Comparison of ENCODE assay signal across 5 cellular contexts in the genomic region with DNA sequence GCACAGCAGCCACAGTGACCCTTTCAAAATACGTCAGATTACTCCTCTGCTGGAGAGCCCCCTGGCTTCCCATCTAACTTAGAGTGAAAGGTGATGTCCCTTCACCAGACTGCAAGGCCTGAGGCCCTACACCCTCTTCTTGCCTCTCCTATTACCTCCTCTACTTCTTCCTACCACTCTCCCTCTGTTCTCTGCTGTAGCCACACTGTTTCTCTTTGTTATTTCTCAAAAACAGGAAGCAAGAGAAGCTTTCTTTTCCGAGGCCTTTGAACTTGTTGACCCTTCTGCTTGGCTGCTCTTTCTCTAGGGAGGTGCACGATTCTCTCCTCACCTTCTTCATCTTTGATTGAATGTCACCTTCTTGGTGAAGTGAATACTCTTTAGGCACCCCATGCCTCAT.
A peak's percentile ranks its signal among the peaks of the same experiment; 100 is the strongest.
DNase-seq lines count a peak whose midpoint lies in the region; ATAC-seq, FAIRE-seq and TF ChIP-seq lines count a peak whose summit lies in the region.
"Not testable (repeated sequence)": the region's sequence is repeated elsewhere in the genome, so short reads cannot be mapped to it uniquely, and the experiment has no call there.

No MANE protein-coding gene starts in this region.

- H2AFZ ChIP-seq in GM12878 (ENCODE audit: control insufficient read depth, low read depth, low read length), result not testable (repeated sequence)

- not testable (repeated sequence) for H3K9me3 ChIP-seq in GM12878 (replicated peaks; ENCODE audit: control insufficient read depth, insufficient read depth, low read length); naive thymus-derived CD4-positive, alpha-beta T cell (ENCODE audit: control insufficient read depth in 2 of 3, low read length in 3 of 3)

- not testable (repeated sequence) for H3K27me3 Mint-ChIP-seq in WTC11 (ENCODE audit: low read depth); memory B cell; naive thymus-derived CD4-positive, alpha-beta T cell; stimulated activated naive B cell treated with anti-CD40 and anti-IgM and Interleukin-4, amounts not matched to agents 10 μg/mL and 1 μg/mL and 100 μg/mL, for 72 hours

- WGBS in GM12878 (ENCODE audit: insufficient coverage, insufficient replicate concordance, low lambda C conversion rate, missing lambda C conversion rate), result 0% methylated on average over 2 of the region's 3 CpGs

- intact Hi-C loops in GM12878 (cut with micrococcal nuclease; ENCODE audit: unreplicated experiment); naive thymus-derived CD4-positive, alpha-beta T cell (cut with micrococcal nuclease): not testable (repeated sequence)

- not testable (repeated sequence) for H3K4me1 Mint-ChIP-seq in WTC11; memory B cell; naive thymus-derived CD4-positive, alpha-beta T cell; stimulated activated naive B cell treated with anti-CD40 and anti-IgM and Interleukin-4, amounts not matched to agents 10 μg/mL and 1 μg/mL and 100 μg/mL, for 72 hours

- not testable (repeated sequence) for TF ChIP-seq CTCF in WTC11 (IDR thresholded peaks at IDR 0.05); GM12878 (IDR thresholded peaks at IDR 0.05 in 2 of 3, conservative IDR thresholded peaks at IDR 0.05 in 1 of 3; ENCODE audit: control insufficient read depth in 2 of 3, extremely low read depth in 1 of 3, insufficient read depth in 1 of 3, low read depth in 3 of 3, low read length in 3 of 3)

- TF ChIP-seq EP300 in GM12878 (IDR thresholded peaks at IDR 0.05; ENCODE audit: borderline replicate concordance in 1 of 2, control insufficient read depth in 1 of 2, low read depth in 2 of 2, low read length in 2 of 2), result not testable (repeated sequence)

- RAD21 ChIA-PET in GM12878 (lab: Charles Lee; ENCODE audit: unreplicated experiment), result not testable (repeated sequence)

- POLR2A ChIA-PET in WTC11 (lab: Charles Lee); GM12878 (lab: Charles Lee); naive thymus-derived CD4-positive, alpha-beta T cell (lab: Charles Lee): not testable (repeated sequence)

- H3K36me3 ChIP-seq in GM12878 (ENCODE audit: control insufficient read depth in 2 of 2, insufficient read depth in 2 of 2, low read length in 1 of 2); naive thymus-derived CD4-positive, alpha-beta T cell (ENCODE audit: control insufficient read depth in 2 of 3, insufficient read depth in 3 of 3, low read length in 3 of 3): not testable (repeated sequence)

- SMC1A ChIA-PET in GM12878 (lab: Charles Lee; ENCODE audit: uncharacterized antibody, unreplicated experiment), result not testable (repeated sequence)

- not testable (repeated sequence) for H3K4me3 ChIP-seq in GM12878; naive thymus-derived CD4-positive, alpha-beta T cell (ENCODE audit: low read length)

- CTCF ChIA-PET in WTC11 (lab: Charles Lee); GM12878 (lab: Yijun Ruan, JAX); naive thymus-derived CD4-positive, alpha-beta T cell (lab: Charles Lee): not testable (repeated sequence)

- not testable (repeated sequence) for H3K36me3 Mint-ChIP-seq in WTC11; memory B cell; naive thymus-derived CD4-positive, alpha-beta T cell; stimulated activated naive B cell treated with anti-CD40 and anti-IgM and Interleukin-4, amounts not matched to agents 10 μg/mL and 1 μg/mL and 100 μg/mL, for 72 hours

- BruUV-seq in GM12878 (replicated peaks; lab: Mats Ljungman, UMichigan), result not testable (repeated sequence)

- not testable (repeated sequence) for H3K27ac Mint-ChIP-seq in WTC11; memory B cell; naive thymus-derived CD4-positive, alpha-beta T cell; stimulated activated naive B cell treated with anti-CD40 and anti-IgM and Interleukin-4, amounts not matched to agents 10 μg/mL and 1 μg/mL and 100 μg/mL, for 72 hours

- TF ChIP-seq POLR2A in GM12878 (IDR thresholded peaks at IDR 0.05; ENCODE audit: low read depth, low read length), result not testable (repeated sequence)

- H3K9ac ChIP-seq in GM12878 (ENCODE audit: control insufficient read depth, insufficient read depth, low read length), result not testable (repeated sequence)

- not testable (repeated sequence) for H3K4me1 ChIP-seq in GM12878 (ENCODE audit: control insufficient read depth, insufficient read depth, low read length); naive thymus-derived CD4-positive, alpha-beta T cell (ENCODE audit: control insufficient read depth in 2 of 2, insufficient read depth in 2 of 2, low read length in 2 of 2)

- H3K27ac ChIP-seq in GM12878 (ENCODE audit: control insufficient read depth, insufficient read depth); naive thymus-derived CD4-positive, alpha-beta T cell (ENCODE audit: low read depth, low read length): not testable (repeated sequence)

- H3K4me2 ChIP-seq in GM12878 (ENCODE audit: control insufficient read depth, insufficient read depth), result not testable (repeated sequence)

- H3K4me3 Mint-ChIP-seq in WTC11; memory B cell; naive thymus-derived CD4-positive, alpha-beta T cell; stimulated activated naive B cell treated with anti-CD40 and anti-IgM and Interleukin-4, amounts not matched to agents 10 μg/mL and 1 μg/mL and 100 μg/mL, for 72 hours: not testable (repeated sequence)

- not testable (repeated sequence) for H3K9me3 Mint-ChIP-seq in WTC11; memory B cell; naive thymus-derived CD4-positive, alpha-beta T cell; stimulated activated naive B cell treated with anti-CD40 and anti-IgM and Interleukin-4, amounts not matched to agents 10 μg/mL and 1 μg/mL and 100 μg/mL, for 72 hours

- not testable (repeated sequence) for TF ChIP-seq RAD21 in GM12878 (IDR thresholded peaks at IDR 0.05; ENCODE audit: insufficient read depth, low read depth, low read length)

- H3K79me2 ChIP-seq in GM12878 (ENCODE audit: control insufficient read depth, insufficient read depth, low read length), result not testable (repeated sequence)

- H3K27me3 ChIP-seq in GM12878 (replicated peaks in 1 of 2; ENCODE audit: control insufficient read depth in 2 of 2, insufficient read depth in 2 of 2, low read length in 1 of 2); naive thymus-derived CD4-positive, alpha-beta T cell (ENCODE audit: control insufficient read depth in 2 of 2, insufficient read depth in 2 of 2, low read length in 2 of 2): not testable (repeated sequence)

- not testable (repeated sequence) for DNase-seq in WTC11 (ENCODE audit: low spot score); GM12878 (ENCODE audit: low read depth, low spot score); memory B cell (ENCODE audit: low spot score in 2 of 2); naive thymus-derived CD4-positive, alpha-beta T cell; stimulated activated naive B cell treated with anti-CD40 and anti-IgM and Interleukin-4, amounts not matched to agents 10 μg/mL and 1 μg/mL and 100 μg/mL, for 72 hours

- in situ Hi-C loops in GM12878 (cut with MboI), result not testable (repeated sequence)

- peak; percentile 21 for ATAC-seq in WTC11
- peak; percentile 60 for ATAC-seq in GM12878
- ATAC-seq in memory B cell (ENCODE audit: low read depth), result peak; percentile 51
- ATAC-seq in naive thymus-derived CD4-positive, alpha-beta T cell, result peak; percentile 38
- peak; percentile 79 to 87 for ATAC-seq in stimulated activated naive B cell treated with anti-CD40 and anti-IgM and Interleukin-4, amounts not matched to agents 10 μg/mL and 1 μg/mL and 100 μg/mL, for 72 hours (replicated peaks)

- not testable (repeated sequence) for FAIRE-seq in GM12878 (lab: Jason Lieb, UNC)

- H4K20me1 ChIP-seq in GM12878 (ENCODE audit: control insufficient read depth, insufficient read depth), result not testable (repeated sequence)

Comparison
In these comparisons a context has a peak if more than half of its experiments do, and no peak if none do; other contexts are left out.
1. ATAC-seq: peak in every context shown above with its lines; median percentile 83 in stimulated activated naive B cell treated with anti-CD40 and anti-IgM and Interleukin-4, amounts not matched to agents 10 μg/mL and 1 μg/mL and 100 μg/mL, for 72 hours; 60 in GM12878; 51 in memory B cell; 38 in naive thymus-derived CD4-positive, alpha-beta T cell; 21 in WTC11.